In the genomic region with DNA sequence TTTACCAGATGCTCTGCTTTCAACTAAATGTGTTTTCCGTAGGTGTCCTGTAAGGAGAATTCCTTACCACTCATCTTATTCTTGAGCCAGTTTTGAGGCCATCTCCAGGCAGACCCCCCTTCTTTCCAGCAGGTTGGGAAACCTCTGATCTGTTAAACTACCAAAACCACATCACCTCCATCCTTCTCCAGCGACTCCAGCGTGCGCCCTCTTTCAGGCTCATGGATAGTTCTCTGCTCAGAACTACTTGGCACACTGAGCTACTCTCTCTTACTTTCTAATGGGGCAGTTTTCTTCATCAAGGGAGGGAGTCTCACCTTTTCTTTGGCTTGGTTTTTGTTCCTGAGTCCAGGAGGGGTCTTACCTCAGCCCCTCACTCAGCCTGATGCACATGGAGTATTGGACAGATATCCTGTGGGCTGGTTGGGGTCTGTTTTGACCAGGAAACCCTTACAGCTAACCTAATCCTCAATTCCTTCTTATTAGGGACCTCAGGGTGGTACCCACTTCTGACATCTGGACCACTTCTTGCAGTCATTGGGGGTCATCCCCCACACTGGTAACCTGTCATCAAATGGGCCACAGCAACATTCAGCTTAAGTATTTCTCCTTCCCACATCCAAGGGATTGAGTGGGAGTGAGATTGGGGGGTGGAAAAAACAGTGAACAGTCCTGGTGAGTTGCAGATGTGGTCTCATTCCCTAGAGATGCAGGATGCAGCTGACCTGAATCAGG, we compare ENCODE assay signal across 2 cellular contexts.
A peak's percentile ranks its signal among the peaks of the same experiment; 100 is the strongest.
TF ChIP-seq lines count a peak whose summit lies in the region.

No MANE protein-coding gene starts in this region.

TF ChIP-seq in HEK293, 187 proteins besides CTCF, POLR2A, EP300 and RAD21 (continued from another document):
- peak; percentile 67 for TF ChIP-seq EGR2 (tag by site-specific recombination; IDR thresholded peaks at IDR 0.05; ENCODE audit: low read depth)
- no peak for TF ChIP-seq ZNF157 (tag by site-specific recombination; IDR thresholded peaks at IDR 0.05)

TF ChIP-seq in K562, 482 proteins besides CTCF, POLR2A, EP300 and RAD21:
- no peak for TF ChIP-seq KAT2B (IDR thresholded peaks at IDR 0.05; ENCODE audit: low read depth, low read length)
- TF ChIP-seq, protein P1, sequence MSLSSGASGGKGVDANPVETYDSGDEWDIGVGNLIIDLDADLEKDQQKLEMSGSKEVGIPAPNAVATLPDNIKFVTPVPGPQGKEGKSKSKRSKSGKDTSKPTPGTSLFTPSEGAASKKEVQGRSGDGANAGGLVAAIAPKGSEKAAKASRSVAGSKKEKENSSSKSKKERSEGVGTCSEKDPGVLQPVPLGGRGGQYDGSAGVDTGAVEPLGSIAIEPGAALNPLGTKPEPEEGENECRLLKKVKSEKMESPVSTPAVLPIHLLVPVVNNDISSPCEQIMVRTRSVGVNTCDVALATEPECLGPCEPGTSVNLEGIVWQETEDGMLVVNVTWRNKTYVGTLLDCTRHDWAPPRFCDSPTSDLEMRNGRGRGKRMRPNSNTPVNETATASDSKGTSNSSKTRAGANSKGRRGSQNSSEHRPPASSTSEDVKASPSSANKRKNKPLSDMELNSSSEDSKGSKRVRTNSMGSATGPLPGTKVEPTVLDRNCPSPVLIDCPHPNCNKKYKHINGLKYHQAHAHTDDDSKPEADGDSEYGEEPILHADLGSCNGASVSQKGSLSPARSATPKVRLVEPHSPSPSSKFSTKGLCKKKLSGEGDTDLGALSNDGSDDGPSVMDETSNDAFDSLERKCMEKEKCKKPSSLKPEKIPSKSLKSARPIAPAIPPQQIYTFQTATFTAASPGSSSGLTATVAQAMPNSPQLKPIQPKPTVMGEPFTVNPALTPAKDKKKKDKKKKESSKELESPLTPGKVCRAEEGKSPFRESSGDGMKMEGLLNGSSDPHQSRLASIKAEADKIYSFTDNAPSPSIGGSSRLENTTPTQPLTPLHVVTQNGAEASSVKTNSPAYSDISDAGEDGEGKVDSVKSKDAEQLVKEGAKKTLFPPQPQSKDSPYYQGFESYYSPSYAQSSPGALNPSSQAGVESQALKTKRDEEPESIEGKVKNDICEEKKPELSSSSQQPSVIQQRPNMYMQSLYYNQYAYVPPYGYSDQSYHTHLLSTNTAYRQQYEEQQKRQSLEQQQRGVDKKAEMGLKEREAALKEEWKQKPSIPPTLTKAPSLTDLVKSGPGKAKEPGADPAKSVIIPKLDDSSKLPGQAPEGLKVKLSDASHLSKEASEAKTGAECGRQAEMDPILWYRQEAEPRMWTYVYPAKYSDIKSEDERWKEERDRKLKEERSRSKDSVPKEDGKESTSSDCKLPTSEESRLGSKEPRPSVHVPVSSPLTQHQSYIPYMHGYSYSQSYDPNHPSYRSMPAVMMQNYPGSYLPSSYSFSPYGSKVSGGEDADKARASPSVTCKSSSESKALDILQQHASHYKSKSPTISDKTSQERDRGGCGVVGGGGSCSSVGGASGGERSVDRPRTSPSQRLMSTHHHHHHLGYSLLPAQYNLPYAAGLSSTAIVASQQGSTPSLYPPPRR (CRISPR knock-in tag; IDR thresholded peaks at IDR 0.05; ENCODE audit: borderline replicate concordance), result no peak
- TF ChIP-seq ZNF75A (CRISPR knock-in tag; IDR thresholded peaks at IDR 0.05), result no peak
- TF ChIP-seq DMBX1 (CRISPR knock-in tag; IDR thresholded peaks at IDR 0.05; ENCODE audit: borderline replicate concordance), result no peak
- TF ChIP-seq MAFK (IDR thresholded peaks at IDR 0.05; ENCODE audit: low read length), result no peak
- TF ChIP-seq MAZ (CRISPR knock-in tag; conservative IDR thresholded peaks at IDR 0.05 in 1 of 2, IDR thresholded peaks at IDR 0.05 in 1 of 2), result no peak
- TF ChIP-seq CHD1 (IDR thresholded peaks at IDR 0.05; ENCODE audit: low read length), result no peak
- TF ChIP-seq, protein P2, sequence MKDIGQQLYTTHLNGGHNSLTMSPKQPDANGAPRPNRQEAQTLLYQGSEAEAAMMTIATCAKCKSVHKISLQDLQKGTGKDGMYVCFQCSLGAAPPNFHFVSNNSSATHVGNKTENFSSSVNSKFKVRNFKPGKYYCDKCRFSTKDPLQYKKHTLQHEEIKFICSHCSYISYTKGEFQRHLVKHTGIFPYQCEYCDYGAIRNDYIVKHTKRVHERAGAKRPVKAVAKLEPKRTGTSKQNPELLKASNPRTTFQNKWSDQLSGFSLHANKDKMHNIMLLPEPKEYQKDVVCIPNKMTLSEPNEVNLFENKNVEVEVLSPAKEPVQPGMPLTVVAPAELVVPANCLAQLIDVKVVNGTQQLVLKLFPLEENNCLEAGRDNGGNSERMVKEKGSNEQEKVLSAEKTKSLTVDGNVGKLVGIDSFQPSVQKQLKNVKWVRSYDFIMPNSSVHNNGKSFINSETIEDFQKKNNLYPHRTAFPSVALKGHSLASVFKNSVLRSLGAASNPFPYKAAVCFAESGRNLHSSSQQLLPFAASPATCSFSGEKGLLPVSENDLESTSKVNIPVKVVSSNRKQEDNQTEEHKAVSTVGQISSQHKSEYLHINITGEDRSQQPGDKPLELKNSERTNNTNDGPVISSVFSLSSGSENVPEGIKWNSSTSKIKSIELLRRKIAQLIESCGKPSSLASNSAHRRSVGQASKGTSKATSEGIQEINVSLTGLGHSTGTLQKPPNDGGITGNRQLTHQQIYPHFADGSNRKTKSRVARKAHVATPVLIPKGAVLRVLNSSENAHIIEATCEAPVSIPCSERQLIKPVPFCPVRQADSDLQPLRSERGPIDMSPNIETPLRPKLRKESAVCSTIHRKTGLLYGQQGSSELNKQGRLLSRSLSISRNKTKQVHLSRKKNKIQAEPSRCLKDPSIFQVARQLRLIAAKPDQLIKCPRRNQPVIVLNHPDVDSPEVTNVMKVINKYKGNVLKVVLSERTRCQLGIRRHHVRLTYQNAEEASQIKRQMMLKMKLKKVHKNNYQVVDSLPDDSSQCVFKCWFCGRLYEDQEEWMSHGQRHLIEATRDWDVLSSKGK (CRISPR knock-in tag; IDR thresholded peaks at IDR 0.05), result no peak
- no peak for TF ChIP-seq ZNF436 (CRISPR knock-in tag; IDR thresholded peaks at IDR 0.05)
- TF ChIP-seq, protein P3, sequence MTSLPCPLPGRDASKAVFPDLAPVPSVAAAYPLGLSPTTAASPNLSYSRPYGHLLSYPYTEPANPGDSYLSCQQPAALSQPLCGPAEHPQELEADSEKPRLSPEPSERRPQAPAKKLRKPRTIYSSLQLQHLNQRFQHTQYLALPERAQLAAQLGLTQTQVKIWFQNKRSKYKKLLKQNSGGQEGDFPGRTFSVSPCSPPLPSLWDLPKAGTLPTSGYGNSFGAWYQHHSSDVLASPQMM (CRISPR knock-in tag; IDR thresholded peaks at IDR 0.05), result no peak
- no peak for TF ChIP-seq SRSF7 (optimal IDR thresholded peaks at IDR 0.05; ENCODE audit: low read depth, low read length)
- no peak for TF ChIP-seq LARP7 (IDR thresholded peaks at IDR 0.05)
- TF ChIP-seq CBX8 (IDR thresholded peaks at IDR 0.05; ENCODE audit: borderline replicate concordance, extremely low read depth, low read depth, low read length, poor library complexity, severe bottlenecking), result no peak
- no peak for TF ChIP-seq MTA2 (IDR thresholded peaks at IDR 0.05; ENCODE audit: low read depth)
- TF ChIP-seq SRSF9 (IDR thresholded peaks at IDR 0.05; ENCODE audit: borderline replicate concordance, low read depth, low read length), result no peak
- TF ChIP-seq FOXP1 (CRISPR knock-in tag; IDR thresholded peaks at IDR 0.05), result no peak
- no peak for TF ChIP-seq SAP30 (IDR thresholded peaks at IDR 0.05; ENCODE audit: borderline replicate concordance, insufficient read depth, low read depth, low read length, poor library complexity, severe bottlenecking)
- TF ChIP-seq, protein P4, sequence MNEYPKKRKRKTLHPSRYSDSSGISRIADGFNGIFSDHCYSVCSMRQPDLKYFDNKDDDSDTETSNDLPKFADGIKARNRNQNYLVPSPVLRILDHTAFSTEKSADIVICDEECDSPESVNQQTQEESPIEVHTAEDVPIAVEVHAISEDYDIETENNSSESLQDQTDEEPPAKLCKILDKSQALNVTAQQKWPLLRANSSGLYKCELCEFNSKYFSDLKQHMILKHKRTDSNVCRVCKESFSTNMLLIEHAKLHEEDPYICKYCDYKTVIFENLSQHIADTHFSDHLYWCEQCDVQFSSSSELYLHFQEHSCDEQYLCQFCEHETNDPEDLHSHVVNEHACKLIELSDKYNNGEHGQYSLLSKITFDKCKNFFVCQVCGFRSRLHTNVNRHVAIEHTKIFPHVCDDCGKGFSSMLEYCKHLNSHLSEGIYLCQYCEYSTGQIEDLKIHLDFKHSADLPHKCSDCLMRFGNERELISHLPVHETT (CRISPR knock-in tag; conservative IDR thresholded peaks at IDR 0.05 in 1 of 2, IDR thresholded peaks at IDR 0.05 in 1 of 2), result no peak
- TF ChIP-seq HNRNPL (IDR thresholded peaks at IDR 0.05; ENCODE audit: low read depth, low read length), result no peak
TF ChIP-seq in K562: peak in this region for 0.
